Comparison of ENCODE assay signal across 1 cellular context in genomic region chr6:168196385-168196860, GRCh38.
TF ChIP-seq lines count a peak whose summit lies in the region.

No MANE protein-coding gene starts in this region.

TF ChIP-seq in GM23338, 12 proteins besides CTCF, POLR2A, EP300 and RAD21 (continued from another document):
- TF ChIP-seq EZH2phosphoT487 (IDR thresholded peaks at IDR 0.05; ENCODE audit: unreplicated experiment) (no peak), POLR2AphosphoS5 (IDR thresholded peaks at IDR 0.05; ENCODE audit: low read depth) (no peak), ZNF114 (CRISPR knock-in tag; IDR thresholded peaks at IDR 0.05) (no peak), STAT1 (IDR thresholded peaks at IDR 0.05; ENCODE audit: unreplicated experiment) (no peak), ZNF331 (CRISPR knock-in tag; IDR thresholded peaks at IDR 0.05; ENCODE audit: low read depth) (no peak), EZH2 (IDR thresholded peaks at IDR 0.05; ENCODE audit: low read depth, unreplicated experiment) (no peak)
- TF ChIP-seq, protein P1, sequence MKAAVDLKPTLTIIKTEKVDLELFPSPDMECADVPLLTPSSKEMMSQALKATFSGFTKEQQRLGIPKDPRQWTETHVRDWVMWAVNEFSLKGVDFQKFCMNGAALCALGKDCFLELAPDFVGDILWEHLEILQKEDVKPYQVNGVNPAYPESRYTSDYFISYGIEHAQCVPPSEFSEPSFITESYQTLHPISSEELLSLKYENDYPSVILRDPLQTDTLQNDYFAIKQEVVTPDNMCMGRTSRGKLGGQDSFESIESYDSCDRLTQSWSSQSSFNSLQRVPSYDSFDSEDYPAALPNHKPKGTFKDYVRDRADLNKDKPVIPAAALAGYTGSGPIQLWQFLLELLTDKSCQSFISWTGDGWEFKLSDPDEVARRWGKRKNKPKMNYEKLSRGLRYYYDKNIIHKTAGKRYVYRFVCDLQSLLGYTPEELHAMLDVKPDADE (IDR thresholded peaks at IDR 0.05): no peak
